In genomic region chr11:13114566-13115465, GRCh38 we compare ENCODE assay signal across 10 cellular contexts.
DNase-seq lines count a peak whose midpoint lies in the region; ATAC-seq and TF ChIP-seq lines count a peak whose summit lies in the region.
"Had no signal": no experiment of that assay in that cellular context is flagged by ENCODE, and none has a peak within 500 bp of the region (broad histone marks: within the 10 kb centered on the region; RNA-seq: fewer than 3 reads in every experiment).

No MANE protein-coding gene starts in this region.

- no peaks in the 10 kb centered on the region for H3K4me1 ChIP-seq in A673 (ENCODE audit: insufficient read depth, low read length, poor library complexity, severe bottlenecking)
- H3K4me1 ChIP-seq in foreskin keratinocyte, result peaks cover 43% of the 10 kb centered on the region

- POLR2A ChIA-PET in A673 (lab: Charles Lee; ENCODE audit: low non-redundant PET), result interaction anchor here (0.6 kb wide), 1 partner anchor 204 kb away, joined by 11 read pairs; no protein-coding TSS in a partner anchor

- H3K9me3 ChIP-seq in A673 (ENCODE audit: low read depth, low read length, poor library complexity, severe bottlenecking), result no peaks in the 10 kb centered on the region

- CTCF ChIA-PET in A673 (lab: Charles Lee), result no interaction called here

- intact Hi-C loops in A673 (cut with micrococcal nuclease; ENCODE audit: unreplicated experiment), result no loop called here

- H3K27me3 ChIP-seq in A673 (replicated peaks; ENCODE audit: insufficient read depth, low read depth, low read length, poor library complexity) (no peaks in the 10 kb centered on the region), foreskin keratinocyte (no peaks in the 10 kb centered on the region)

- no peak overlapping the region for H3K4me3 ChIP-seq in A673 (ENCODE audit: low read depth, low read length, poor library complexity, severe bottlenecking)
- H3K4me3 ChIP-seq: PC-9, skin epidermis had no signal

- peak; percentile 61 for ATAC-seq in GM21737 (IDR thresholded peaks at IDR 0.05; ENCODE audit: unreplicated experiment)
- ATAC-seq in foreskin keratinocyte, result no peak
- ATAC-seq in HG03139 (IDR thresholded peaks at IDR 0.05; ENCODE audit: unreplicated experiment), result no peak
- no peak for ATAC-seq in HG03135 (IDR thresholded peaks at IDR 0.05; ENCODE audit: unreplicated experiment)

- 0 out of 2 replicates have a peak, but pooled peaks have one; percentile 23 for TF ChIP-seq CTCF in A673 (conservative IDR thresholded peaks at IDR 0.05; ENCODE audit: low read depth, low read length)
- TF ChIP-seq CTCF in foreskin keratinocyte (conservative IDR thresholded peaks at IDR 0.05), result peak; percentile 42

- BruUV-seq in A673 (replicated peaks; lab: Mats Ljungman, UMichigan), result no TSS peak

- H3K36me3 ChIP-seq in A673 (ENCODE audit: insufficient read depth, low read length, poor library complexity, severe bottlenecking), result no peaks in the 10 kb centered on the region

- H3K27ac ChIP-seq in A673 (ENCODE audit: low read depth, low read length, poor library complexity, severe bottlenecking) (no peak overlapping the region), foreskin keratinocyte (no peak overlapping the region)
- H3K27ac ChIP-seq: PC-9, skin epidermis had no signal

- no peak for DNase-seq in A673 (ENCODE audit: low spot score)
- peak; percentile 80 for DNase-seq in NCI-H345 treated with DMSO at 0.1 percent for 48 hours (lab: John Stamatoyannopoulos, UW; ENCODE audit: unreplicated experiment)
- no peak for DNase-seq in foreskin keratinocyte
- DNase-seq in activated CD4-positive, CD25-positive, alpha-beta regulatory T cell treated with anti-CD3 and anti-CD28 coated beads, Interleukin-2, amount 50 U/mL, for 72 hours, result no peak
- DNase-seq in activated effector memory CD4-positive, alpha-beta T cell treated with anti-CD3 and anti-CD28 coated beads, Interleukin-2, amount 50 U/mL, for 16 hours, result no peak
